24 cellular contexts compared by ENCODE assay signal in the genomic region with DNA sequence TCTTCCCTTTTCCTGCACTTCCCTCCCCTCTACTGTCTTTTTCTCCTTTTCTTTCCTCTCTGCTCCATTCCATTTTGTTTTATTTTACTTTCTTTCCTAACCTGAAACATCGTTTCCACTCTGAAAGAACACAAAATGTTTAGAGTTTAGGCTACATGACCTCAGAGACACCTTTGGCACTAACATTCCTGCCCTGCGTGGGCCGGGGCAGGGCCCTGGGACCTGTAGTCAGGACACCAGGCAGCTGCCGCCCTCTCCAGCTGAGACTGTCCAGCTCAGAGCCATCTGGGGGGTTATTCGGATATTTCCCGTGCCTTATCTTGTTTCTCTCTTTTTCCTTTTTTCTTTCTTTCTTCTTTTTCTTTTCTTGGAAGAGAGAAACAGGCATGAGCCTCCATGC.
"Had no signal": no experiment of that assay in that cellular context is flagged by ENCODE, and none has a peak within 500 bp of the region (broad histone marks: within the 10 kb centered on the region; RNA-seq: fewer than 3 reads in every experiment).

No MANE protein-coding gene starts in this region.

- H3K9ac ChIP-seq: SK-N-SH had no signal

- H3K4me3 ChIP-seq: body of pancreas, SJCRH30 had no signal

- H3K9me3 ChIP-seq: body of pancreas, SJCRH30, SK-N-SH had no signal

- H3K27ac Mint-ChIP-seq: activated CD8-positive, alpha-beta T cell treated with anti-CD3 and anti-CD28 coated beads, Interleukin-2, amount 10 ng/mL, durations not matched to agents 7 days and 5 days; activated naive CD4-positive, alpha-beta T cell treated with anti-CD3 and anti-CD28 coated beads, Interleukin-2, amount 50 U/mL, for 24 hours had no signal

- H3K4me1 ChIP-seq: body of pancreas had no signal

- H3K4me1 Mint-ChIP-seq: activated naive CD4-positive, alpha-beta T cell treated with anti-CD3 and anti-CD28 coated beads, Interleukin-2, amount 50 U/mL, for 24 hours had no signal

- DNase-seq: activated CD4-positive, alpha-beta T cell treated with anti-CD3 and anti-CD28 coated beads for 48 hours; activated CD4-positive, alpha-beta T cell treated with anti-CD3 and anti-CD28 coated beads, Interleukin-2, amount 50 U/mL, for 4 hours; activated CD4-positive, CD25-positive, alpha-beta regulatory T cell treated with anti-CD3 and anti-CD28 coated beads, Interleukin-2, amount 50 U/mL, for 72 hours; activated CD8-positive, alpha-beta memory T cell treated with anti-CD3 and anti-CD28 coated beads, Interleukin-2, amount 50 U/mL, for 48 hours; activated CD8-positive, alpha-beta T cell treated with anti-CD3 and anti-CD28 coated beads, Interleukin-2, amount 10 ng/mL, durations not matched to agents 7 days and 5 days; activated effector memory CD4-positive, alpha-beta T cell treated with Interleukin-2 at 50 U/mL for 16 hours; activated naive CD4-positive, alpha-beta T cell; activated T-cell treated with anti-CD3 and anti-CD28 coated beads, Interleukin-2, amount 50 U/mL, for 1 hour; aorta; body of pancreas; central memory CD4-positive, alpha-beta T cell; KG1; NCI-H1048; NCI-H146; NCI-H187 treated with DMSO at 0.1 percent for 48 hours; NCI-H2081 treated with DMSO at 0.1 percent for 48 hours; NCI-H446; NCI-H524; Right ventricle myocardium superior; SJCRH30; SK-N-SH; SW 1271 had no signal

- H3K27me3 ChIP-seq: body of pancreas, SJCRH30 had no signal

- FAIRE-seq: bronchial epithelial cell had no signal

- H3K4me2 ChIP-seq: SK-N-SH had no signal

- H3K27me3 Mint-ChIP-seq: activated naive CD4-positive, alpha-beta T cell treated with anti-CD3 and anti-CD28 coated beads, Interleukin-2, amount 50 U/mL, for 24 hours had no signal

- ATAC-seq: activated CD8-positive, alpha-beta T cell treated with anti-CD3 and anti-CD28 coated beads, Interleukin-2, amount 10 ng/mL, durations not matched to agents 7 days and 5 days; body of pancreas had no signal

- H3K36me3 ChIP-seq: SJCRH30 had no signal

- H3K27ac ChIP-seq: body of pancreas, SJCRH30 had no signal

- H3K9me3 Mint-ChIP-seq: activated naive CD4-positive, alpha-beta T cell treated with anti-CD3 and anti-CD28 coated beads, Interleukin-2, amount 50 U/mL, for 24 hours had no signal

- H3K4me3 Mint-ChIP-seq: activated CD8-positive, alpha-beta T cell treated with anti-CD3 and anti-CD28 coated beads, Interleukin-2, amount 10 ng/mL, durations not matched to agents 7 days and 5 days; activated naive CD4-positive, alpha-beta T cell treated with anti-CD3 and anti-CD28 coated beads, Interleukin-2, amount 50 U/mL, for 24 hours had no signal
